Comparison of ENCODE assay signal across 19 cellular contexts in the genomic region with DNA sequence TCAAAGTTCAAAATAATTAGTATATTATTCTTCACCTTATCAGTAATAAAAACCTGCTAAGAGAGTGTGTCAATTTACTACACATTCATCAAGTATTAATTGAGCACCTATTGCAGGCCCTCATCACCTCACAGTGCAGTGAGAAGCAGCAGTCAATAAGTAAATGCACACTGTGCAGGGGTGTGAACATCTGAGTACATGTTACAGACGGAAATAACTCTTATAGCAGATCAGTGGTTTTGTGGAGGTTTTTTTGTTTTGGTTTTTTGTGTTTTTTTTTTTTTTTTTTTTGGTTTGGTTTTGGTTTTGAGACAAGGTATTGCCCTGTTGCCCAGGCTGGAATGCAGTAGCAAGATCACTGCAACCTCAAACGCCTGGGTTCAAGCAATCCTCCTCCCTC. TPM values are rescaled to one million over a fixed set of nuclear protein-coding genes. Genes with fewer than 3 reads are reported as not detected.
A peak's percentile ranks its signal among the peaks of the same experiment; 100 is the strongest.
DNase-seq lines count a peak whose midpoint lies in the region; ATAC-seq and TF ChIP-seq lines count a peak whose summit lies in the region.
"Had no signal": no experiment of that assay in that cellular context is flagged by ENCODE, and none has a peak within 500 bp of the region (broad histone marks: within the 10 kb centered on the region; RNA-seq: fewer than 3 reads in every experiment).

No MANE protein-coding gene starts in this region.

- H2AFZ ChIP-seq in MM.1S (ENCODE audit: low read length): no peak overlapping the region
- H2AFZ ChIP-seq: neural progenitor cell had no signal

- no peak for TF ChIP-seq CTCF in MM.1S (IDR thresholded peaks at IDR 0.05; ENCODE audit: low read length)

- 0 out of 2 replicates have a peak, but pooled peaks cover 3% of the 10 kb centered on the region for H3F3A ChIP-seq in MM.1S (ENCODE audit: insufficient read depth, low read length)

- peak; percentile 29 for DNase-seq in activated naive CD4-positive, alpha-beta T cell treated with anti-CD3 and anti-CD28 coated beads for 36 hours
- no peak for DNase-seq in activated naive CD4-positive, alpha-beta T cell treated with Interleukin-2 at 50 U/mL for 16 hours
- DNase-seq in MM.1S (peak; percentile 39), NCI-H187 (lab: John Stamatoyannopoulos, UW) (no peak)
- DNase-seq in central memory CD8-positive, alpha-beta T cell (ENCODE audit: low spot score in 2 of 2): no peak
- DNase-seq: left colon; mesendoderm; NCI-H2107; NCI-H524; RPMI8226; stimulated activated CD4-positive, alpha-beta T cell treated with anti-CD3 and anti-CD28 coated beads, Interleukin-4, amount 100 ng/mL, for 4 hours had no signal

- no peak overlapping the region for H3K27ac ChIP-seq in MM.1S (ENCODE audit: low read length)
- H3K27ac ChIP-seq in subcutaneous abdominal adipose tissue (ENCODE audit: low read depth, low read length): peak overlapping the region; percentile 85
- H3K27ac ChIP-seq: neural progenitor cell, thoracic aorta had no signal

- peaks cover 97% of the 10 kb centered on the region for H3K79me2 ChIP-seq in MM.1S (ENCODE audit: low read length)

- H3K9me2 ChIP-seq in MM.1S (replicated peaks; ENCODE audit: insufficient read depth, low read length): no peaks in the 10 kb centered on the region

- no peaks in the 10 kb centered on the region for H3K27me3 ChIP-seq in MM.1S (replicated peaks; ENCODE audit: insufficient read depth, low read length)
- no peaks in the 10 kb centered on the region for H3K27me3 ChIP-seq in subcutaneous abdominal adipose tissue (ENCODE audit: control insufficient read depth in 5 of 5, insufficient read depth in 4 of 5, low read length in 5 of 5)
- H3K27me3 ChIP-seq: neural progenitor cell had no signal

- H4K20me1 ChIP-seq in MM.1S (ENCODE audit: insufficient read depth, low read length): peaks cover 3% of the 10 kb centered on the region; the same call in 1 of the 2 replicates

- no peak overlapping the region for H3K4me3 Mint-ChIP-seq in activated naive CD4-positive, alpha-beta T cell treated with anti-CD3 and anti-CD28 coated beads for 36 hours
- peak overlapping the region; percentile 48 for H3K4me3 Mint-ChIP-seq in central memory CD8-positive, alpha-beta T cell
- no peak overlapping the region for H3K4me3 Mint-ChIP-seq in stimulated activated memory B cell treated with anti-CD40 and anti-IgM and Interleukin-4, amounts not matched to agents 10 μg/mL and 1 μg/mL and 100 μg/mL, for 72 hours
- H3K4me3 Mint-ChIP-seq: CD14-positive monocyte, neural progenitor cell had no signal

- peak; percentile 91 for ATAC-seq in central memory CD8-positive, alpha-beta T cell (replicated peaks; ENCODE audit: extremely low read depth, poor library complexity, severe bottlenecking)
- no peak for ATAC-seq in HG03097 (IDR thresholded peaks at IDR 0.05; ENCODE audit: low FRiP score, unreplicated experiment)
- ATAC-seq in stimulated activated memory B cell treated with anti-CD40 and anti-IgM and Interleukin-4, amounts not matched to agents 10 μg/mL and 1 μg/mL and 100 μg/mL, for 72 hours: no peak
- ATAC-seq: SK-N-SH treated with all-trans-retinoic acid at 6 μM for 48 hours had no signal

- H3K36me3 ChIP-seq in MM.1S (replicated peaks; ENCODE audit: insufficient read depth, low read length): peaks cover 10% of the 10 kb centered on the region
- peaks cover 5 to 45% (median 26%) of the 10 kb centered on the region in 5 donors for H3K36me3 ChIP-seq in subcutaneous abdominal adipose tissue (ENCODE audit: control insufficient read depth in 5 of 5, insufficient read depth in 5 of 5, low read length in 5 of 5)

- H3K4me1 ChIP-seq in MM.1S (ENCODE audit: low read length) (0 out of 2 replicates have a peak, but pooled peaks cover 4% of the 10 kb centered on the region), subcutaneous abdominal adipose tissue (ENCODE audit: control insufficient read depth in 5 of 5, insufficient read depth in 5 of 5, low read length in 5 of 5) (peaks cover 11 to 77% (median 64%) of the 10 kb centered on the region in 5 donors)
- H3K4me1 ChIP-seq: neural progenitor cell had no signal

- peaks cover 24% of the 10 kb centered on the region for H3K36me3 Mint-ChIP-seq in activated naive CD4-positive, alpha-beta T cell treated with anti-CD3 and anti-CD28 coated beads for 36 hours (ENCODE audit: low read depth)
- peaks cover 70% of the 10 kb centered on the region for H3K36me3 Mint-ChIP-seq in central memory CD8-positive, alpha-beta T cell (ENCODE audit: insufficient read depth)
- peaks cover 43% of the 10 kb centered on the region for H3K36me3 Mint-ChIP-seq in stimulated activated memory B cell treated with anti-CD40 and anti-IgM and Interleukin-4, amounts not matched to agents 10 μg/mL and 1 μg/mL and 100 μg/mL, for 72 hours

- intact Hi-C loops in activated naive CD4-positive, alpha-beta T cell treated with anti-CD3 and anti-CD28 coated beads for 36 hours (cut with micrococcal nuclease): no loop called here

- H3K4me3 ChIP-seq in MM.1S (ENCODE audit: low read length) (no peak overlapping the region), subcutaneous abdominal adipose tissue (ENCODE audit: low read depth in 1 of 5, low read length in 5 of 5) (no peak overlapping the region)
- H3K4me3 ChIP-seq: neural progenitor cell, smooth muscle cell, thoracic aorta had no signal

- H3K4me2 ChIP-seq in MM.1S (ENCODE audit: low read depth, low read length): no peak overlapping the region
- H3K4me2 ChIP-seq: neural progenitor cell, smooth muscle cell had no signal

- no peaks in the 10 kb centered on the region for H3K9me3 ChIP-seq in MM.1S (replicated peaks; ENCODE audit: insufficient read depth, low read length)
- no peaks in the 10 kb centered on the region for H3K9me3 ChIP-seq in subcutaneous abdominal adipose tissue (ENCODE audit: control insufficient read depth in 5 of 5, low read length in 5 of 5)
- H3K9me3 ChIP-seq: thoracic aorta had no signal

- peaks cover 85% of the 10 kb centered on the region for H3K4me1 Mint-ChIP-seq in activated naive CD4-positive, alpha-beta T cell treated with anti-CD3 and anti-CD28 coated beads for 36 hours (ENCODE audit: low read depth)
- peaks cover 72% of the 10 kb centered on the region for H3K4me1 Mint-ChIP-seq in central memory CD8-positive, alpha-beta T cell
- peaks cover 4% of the 10 kb centered on the region for H3K4me1 Mint-ChIP-seq in stimulated activated memory B cell treated with anti-CD40 and anti-IgM and Interleukin-4, amounts not matched to agents 10 μg/mL and 1 μg/mL and 100 μg/mL, for 72 hours

- H3K9me3 Mint-ChIP-seq in activated naive CD4-positive, alpha-beta T cell treated with anti-CD3 and anti-CD28 coated beads for 36 hours: no peaks in the 10 kb centered on the region
- no peaks in the 10 kb centered on the region for H3K9me3 Mint-ChIP-seq in central memory CD8-positive, alpha-beta T cell
- no peaks in the 10 kb centered on the region for H3K9me3 Mint-ChIP-seq in stimulated activated memory B cell treated with anti-CD40 and anti-IgM and Interleukin-4, amounts not matched to agents 10 μg/mL and 1 μg/mL and 100 μg/mL, for 72 hours
- H3K9me3 Mint-ChIP-seq: neural progenitor cell had no signal

- H3K9ac ChIP-seq in MM.1S (ENCODE audit: low read length) (no peak overlapping the region), subcutaneous abdominal adipose tissue (ENCODE audit: low read length in 5 of 5) (no peak overlapping the region)
- H3K9ac ChIP-seq: neural progenitor cell had no signal

- no peak overlapping the region for H3K27ac Mint-ChIP-seq in activated naive CD4-positive, alpha-beta T cell treated with anti-CD3 and anti-CD28 coated beads for 36 hours
- H3K27ac Mint-ChIP-seq in central memory CD8-positive, alpha-beta T cell (ENCODE audit: low read depth): peak overlapping the region; percentile 89
- H3K27ac Mint-ChIP-seq in stimulated activated memory B cell treated with anti-CD40 and anti-IgM and Interleukin-4, amounts not matched to agents 10 μg/mL and 1 μg/mL and 100 μg/mL, for 72 hours: no peak overlapping the region
- H3K27ac Mint-ChIP-seq: neural progenitor cell had no signal

- H3K27me3 Mint-ChIP-seq in activated naive CD4-positive, alpha-beta T cell treated with anti-CD3 and anti-CD28 coated beads for 36 hours (ENCODE audit: low read depth): no peaks in the 10 kb centered on the region
- H3K27me3 Mint-ChIP-seq in central memory CD8-positive, alpha-beta T cell: no peaks in the 10 kb centered on the region
- no peaks in the 10 kb centered on the region for H3K27me3 Mint-ChIP-seq in stimulated activated memory B cell treated with anti-CD40 and anti-IgM and Interleukin-4, amounts not matched to agents 10 μg/mL and 1 μg/mL and 100 μg/mL, for 72 hours

- CTCF ChIA-PET in activated naive CD4-positive, alpha-beta T cell treated with anti-CD3 and anti-CD28 coated beads for 36 hours (lab: Charles Lee): interaction anchor here (0.8 to 1.7 kb wide), 2 partner anchors 10 to 505 kb away, joined by 3 to 9 read pairs; no protein-coding TSS in a partner anchor

RNA-seq across cellular contexts. Expression of gene KLF3, which starts 20.3 kb away (rescaled TPM):
- total RNA-seq in activated naive CD4-positive, alpha-beta T cell treated with anti-CD3 and anti-CD28 coated beads for 36 hours: 10 to 100 TPM; 15.2 to 15.8 TPM

Comparison
In these comparisons a context has a peak if more than half of its experiments do, and no peak if none do; other contexts are left out.
1. DNase-seq: peak in activated naive CD4-positive, alpha-beta T cell treated with anti-CD3 and anti-CD28 coated beads for 36 hours (single experiment) and MM.1S (single experiment); none in activated naive CD4-positive, alpha-beta T cell treated with Interleukin-2 at 50 U/mL for 16 hours (single experiment), central memory CD8-positive, alpha-beta T cell (0 of 2) and NCI-H187 (0 of 2).